14 cellular contexts compared by ENCODE assay signal in the genomic region with DNA sequence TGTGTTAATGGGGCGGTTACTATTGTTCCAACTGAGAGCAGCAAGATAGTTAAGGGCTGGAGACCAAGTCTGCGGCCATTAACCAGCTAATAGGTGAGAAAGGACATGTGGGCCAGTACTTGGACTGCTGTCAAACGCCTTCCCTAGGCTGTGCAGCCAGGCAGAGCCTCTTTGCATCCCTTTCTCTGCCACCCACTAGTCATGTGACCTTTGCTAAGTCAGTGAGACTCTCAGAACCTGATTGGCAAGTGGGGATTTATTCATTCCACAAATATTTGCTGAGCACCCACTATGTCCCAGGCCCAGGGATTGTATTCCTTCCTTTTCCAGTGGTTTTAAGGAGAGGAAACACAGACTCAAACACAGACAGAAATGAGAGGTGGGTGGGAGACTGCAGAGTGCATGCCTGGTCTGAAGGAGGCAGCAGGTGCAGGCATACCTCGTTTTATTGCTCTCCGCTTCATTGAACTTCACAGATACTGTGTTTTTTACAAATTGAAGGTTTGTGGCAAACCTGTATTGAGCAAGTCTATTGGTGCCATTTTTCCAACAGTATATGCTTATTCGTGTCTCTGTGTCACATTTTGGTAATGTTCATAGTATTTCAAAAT.
DNase-seq lines count a peak whose midpoint lies in the region; ATAC-seq, FAIRE-seq and TF ChIP-seq lines count a peak whose summit lies in the region.
"Had no signal": no experiment of that assay in that cellular context is flagged by ENCODE, and none has a peak within 500 bp of the region (broad histone marks: within the 10 kb centered on the region; RNA-seq: fewer than 3 reads in every experiment).

No MANE protein-coding gene starts in this region.

- POLR2A ChIA-PET in K562 (lab: Yijun Ruan, JAX) = no interaction called here
- POLR2A ChIA-PET in CD8-positive, alpha-beta T cell (lab: Charles Lee) = no interaction called here

- no peak overlapping the region for H3K4me2 ChIP-seq in K562 (ENCODE audit: insufficient read depth, low read length)

- no peaks in the 10 kb centered on the region for H3K9me3 ChIP-seq in K562 (replicated peaks; ENCODE audit: control insufficient read depth, insufficient read depth, low read depth, low read length)
- no peaks in the 10 kb centered on the region for H3K9me3 ChIP-seq in CD8-positive, alpha-beta T cell (ENCODE audit: low read length)
- H3K9me3 ChIP-seq: mucosa of descending colon had no signal

- H3K9ac ChIP-seq in K562 (ENCODE audit: insufficient read depth in 1 of 2, low read depth in 2 of 2, low read length in 2 of 2) = no peak overlapping the region

- peak; percentile 23 for FAIRE-seq in K562 (lab: Jason Lieb, UNC)
- FAIRE-seq: TTC549 had no signal

- peak; percentile 73 for TF ChIP-seq EP300 in Ishikawa (IDR thresholded peaks at IDR 0.05; ENCODE audit: borderline replicate concordance)
- TF ChIP-seq EP300 in K562 (IDR thresholded peaks at IDR 0.05; ENCODE audit: low read length) = no peak

- H3K9me3 Mint-ChIP-seq in stimulated activated memory B cell treated with anti-CD40 and anti-IgM and Interleukin-4, amounts not matched to agents 10 μg/mL and 1 μg/mL and 100 μg/mL, for 72 hours = peaks cover 6% of the 10 kb centered on the region
- H3K9me3 Mint-ChIP-seq in CD8-positive, alpha-beta T cell = no peaks in the 10 kb centered on the region

- WGBS in K562 (ENCODE audit: insufficient coverage, low coverage, missing lambda C conversion rate) = 4% methylated on average over 6 of the region's 6 CpGs

- H3K4me1 Mint-ChIP-seq in stimulated activated memory B cell treated with anti-CD40 and anti-IgM and Interleukin-4, amounts not matched to agents 10 μg/mL and 1 μg/mL and 100 μg/mL, for 72 hours = peaks cover 14% of the 10 kb centered on the region
- H3K4me1 Mint-ChIP-seq in CD8-positive, alpha-beta T cell (ENCODE audit: low read depth) = no peaks in the 10 kb centered on the region

- no peak overlapping the region for H3K4me3 ChIP-seq in K562
- H3K4me3 ChIP-seq in CD8-positive, alpha-beta T cell (ENCODE audit: low read depth, low read length) = no peak overlapping the region
- H3K4me3 ChIP-seq: mucosa of descending colon, stomach had no signal

- CTCF ChIA-PET in K562 (lab: Yijun Ruan, JAX; ENCODE audit: low intra/inter-chr PET ratio) = no interaction called here
- CTCF ChIA-PET in CD8-positive, alpha-beta T cell (lab: Charles Lee) = no interaction called here

- H3K27ac ChIP-seq in K562 (ENCODE audit: extremely low read depth, low read depth, low read length) = no peak overlapping the region
- no peak overlapping the region for H3K27ac ChIP-seq in CD8-positive, alpha-beta T cell (ENCODE audit: low read depth, low read length)
- H3K27ac ChIP-seq: HL-60, stomach had no signal

- H3K36me3 ChIP-seq in K562 (ENCODE audit: control insufficient read depth, insufficient read depth, low read length) = no peaks in the 10 kb centered on the region
- no peaks in the 10 kb centered on the region for H3K36me3 ChIP-seq in CD8-positive, alpha-beta T cell (ENCODE audit: insufficient read depth, low read length)
- H3K36me3 ChIP-seq: stomach had no signal

- no peak overlapping the region for H3K27ac Mint-ChIP-seq in stimulated activated memory B cell treated with anti-CD40 and anti-IgM and Interleukin-4, amounts not matched to agents 10 μg/mL and 1 μg/mL and 100 μg/mL, for 72 hours
- H3K27ac Mint-ChIP-seq in CD8-positive, alpha-beta T cell = no peak overlapping the region

- in situ Hi-C loops in K562 (cut with MboI) = no loop called here

- H3K27me3 Mint-ChIP-seq in stimulated activated memory B cell treated with anti-CD40 and anti-IgM and Interleukin-4, amounts not matched to agents 10 μg/mL and 1 μg/mL and 100 μg/mL, for 72 hours = peaks cover 65% of the 10 kb centered on the region
- H3K27me3 Mint-ChIP-seq in CD8-positive, alpha-beta T cell (ENCODE audit: low read depth) = peaks cover 12% of the 10 kb centered on the region

- TF ChIP-seq POLR2A in K562 (conservative IDR thresholded peaks at IDR 0.05) = no peak

- TF ChIP-seq CTCF in K562 (IDR thresholded peaks at IDR 0.05 in 2 of 3, conservative IDR thresholded peaks at IDR 0.05 in 1 of 3; ENCODE audit: insufficient read depth in 2 of 3, low read depth in 1 of 3, low read length in 3 of 3) = no peak
- no peak for TF ChIP-seq CTCF in CD8-positive, alpha-beta T cell (IDR thresholded peaks at IDR 0.05)

- H3K4me3 Mint-ChIP-seq in stimulated activated memory B cell treated with anti-CD40 and anti-IgM and Interleukin-4, amounts not matched to agents 10 μg/mL and 1 μg/mL and 100 μg/mL, for 72 hours = no peak overlapping the region
- no peak overlapping the region for H3K4me3 Mint-ChIP-seq in CD8-positive, alpha-beta T cell

- ATAC-seq in K562 (no peak), GM21447 (IDR thresholded peaks at IDR 0.05; ENCODE audit: unreplicated experiment) (no peak)
- ATAC-seq in stimulated activated memory B cell treated with anti-CD40 and anti-IgM and Interleukin-4, amounts not matched to agents 10 μg/mL and 1 μg/mL and 100 μg/mL, for 72 hours = peak; percentile 77
- no peak for ATAC-seq in CD8-positive, alpha-beta T cell
- ATAC-seq: mucosa of descending colon had no signal

- H3K27me3 ChIP-seq in K562 (ENCODE audit: control insufficient read depth in 2 of 2, insufficient read depth in 2 of 2, low read length in 2 of 2) = peaks cover 2 to 29% of the 10 kb centered on the region in 2 experiments; a peak in 3 of 5 replicates
- no peaks in the 10 kb centered on the region for H3K27me3 ChIP-seq in CD8-positive, alpha-beta T cell (ENCODE audit: insufficient read depth, low read length)
- H3K27me3 ChIP-seq: stomach had no signal

- BruUV-seq in K562 (replicated peaks; lab: Mats Ljungman, UMichigan) = no TSS peak

- H4K20me1 ChIP-seq in K562 (replicated peaks; ENCODE audit: control insufficient read depth, insufficient read depth, low read length) = no peaks in the 10 kb centered on the region

- H3K4me1 ChIP-seq in K562 (replicated peaks in 1 of 2; ENCODE audit: control insufficient read depth in 2 of 2, insufficient read depth in 2 of 2, low read length in 2 of 2) = no peaks in the 10 kb centered on the region
- H3K4me1 ChIP-seq in CD8-positive, alpha-beta T cell (ENCODE audit: insufficient read depth, low read length) = no peaks in the 10 kb centered on the region
- H3K4me1 ChIP-seq: stomach had no signal

- H3K9me1 ChIP-seq in K562 (ENCODE audit: control insufficient read depth, insufficient read depth, low read length) = no peaks in the 10 kb centered on the region

- H2AFZ ChIP-seq in K562 (ENCODE audit: low read depth, low read length) = no peak overlapping the region

- intact Hi-C loops in K562 (cut with micrococcal nuclease) = no loop called here
- intact Hi-C loops in CD8-positive, alpha-beta T cell (cut with DNase I, micrococcal nuclease) = no loop called here

- H3K79me2 ChIP-seq in K562 (ENCODE audit: control insufficient read depth, insufficient read depth, low read length) = no peaks in the 10 kb centered on the region

- TF ChIP-seq RAD21 in Ishikawa (IDR thresholded peaks at IDR 0.05; ENCODE audit: low read depth) (peak; percentile 15; the same call in 1 of the 2 replicates), K562 (CRISPR knock-in tag; conservative IDR thresholded peaks at IDR 0.05 in 1 of 2, IDR thresholded peaks at IDR 0.05 in 1 of 2) (no peak)

- peaks cover 7% of the 10 kb centered on the region for H3K36me3 Mint-ChIP-seq in stimulated activated memory B cell treated with anti-CD40 and anti-IgM and Interleukin-4, amounts not matched to agents 10 μg/mL and 1 μg/mL and 100 μg/mL, for 72 hours
- no peaks in the 10 kb centered on the region for H3K36me3 Mint-ChIP-seq in CD8-positive, alpha-beta T cell

- peak; percentile 15 for DNase-seq in SIG-M5 treated with dmso at 0.1 percent for 504 hours (lab: John Stamatoyannopoulos, UW; ENCODE audit: unreplicated experiment)
- no peak for DNase-seq in SIG-M5 (lab: John Stamatoyannopoulos, UW)
- no peak for DNase-seq in K562 (ENCODE audit: extremely low read depth in 1 of 4, low spot score in 3 of 4)
- DNase-seq in stimulated activated CD4-positive, alpha-beta T cell treated with anti-CD3 and anti-CD28 coated beads, Interleukin-4, amount 100 ng/mL, for 24 hours = no peak
- no peak for DNase-seq in CD8-positive, alpha-beta T cell
- DNase-seq: mucosa of descending colon; NK-92 treated with Interleukin-12 subunit alpha and Interleukin-12 subunit beta, amount 100 ng/mL, for 24 hours; stimulated activated CD4-positive, alpha-beta T cell treated with anti-CD3 and anti-CD28 coated beads, Interleukin-12 subunit alpha, Interleukin-12 subunit beta, amount 100 ng/mL, for 4 hours; stomach had no signal

TF ChIP-seq in Ishikawa, 13 proteins besides CTCF, POLR2A, EP300 and RAD21 (continues in another document):
- TF ChIP-seq CEBPB (IDR thresholded peaks at IDR 0.05) (peak; percentile 28; the same call in 1 of the 2 replicates), NFIC (IDR thresholded peaks at IDR 0.05) (peak; percentile 56), FOXM1 (IDR thresholded peaks at IDR 0.05; ENCODE audit: borderline replicate concordance, low read depth) (no peak; the same call in 1 of the 2 replicates), TAF1 (IDR thresholded peaks at IDR 0.05; ENCODE audit: low read depth) (no peak), EGR1 (IDR thresholded peaks at IDR 0.05) (0 out of 2 replicates have a peak, but pooled peaks have one; percentile 48), YY1 (IDR thresholded peaks at IDR 0.05; ENCODE audit: low read depth) (no peak), TCF12 (IDR thresholded peaks at IDR 0.05; ENCODE audit: low read depth) (no peak), TEAD4 (IDR thresholded peaks at IDR 0.05) (peak; percentile 85)
- TF ChIP-seq, protein P1, sequence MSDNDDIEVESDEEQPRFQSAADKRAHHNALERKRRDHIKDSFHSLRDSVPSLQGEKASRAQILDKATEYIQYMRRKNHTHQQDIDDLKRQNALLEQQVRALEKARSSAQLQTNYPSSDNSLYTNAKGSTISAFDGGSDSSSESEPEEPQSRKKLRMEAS (IDR thresholded peaks at IDR 0.05) = no peak; the same call in 1 of the 2 replicates

TF ChIP-seq in K562, 482 proteins besides CTCF, POLR2A, EP300 and RAD21 (continues in another document):
- TF ChIP-seq, protein P2, sequence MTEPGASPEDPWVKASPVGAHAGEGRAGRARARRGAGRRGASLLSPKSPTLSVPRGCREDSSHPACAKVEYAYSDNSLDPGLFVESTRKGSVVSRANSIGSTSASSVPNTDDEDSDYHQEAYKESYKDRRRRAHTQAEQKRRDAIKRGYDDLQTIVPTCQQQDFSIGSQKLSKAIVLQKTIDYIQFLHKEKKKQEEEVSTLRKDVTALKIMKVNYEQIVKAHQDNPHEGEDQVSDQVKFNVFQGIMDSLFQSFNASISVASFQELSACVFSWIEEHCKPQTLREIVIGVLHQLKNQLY (CRISPR knock-in tag; conservative IDR thresholded peaks at IDR 0.05) = no peak
